Comparison of ENCODE assay signal across 1 cellular context in genomic region chr18:46283268-46283667, GRCh38.
TF ChIP-seq lines count a peak whose summit lies in the region.

No MANE protein-coding gene starts in this region.

TF ChIP-seq in GM23338, 12 proteins besides CTCF, POLR2A, EP300 and RAD21 (continued from another document):
- TF ChIP-seq ZNF462 (CRISPR knock-in tag; IDR thresholded peaks at IDR 0.05) (no peak), EZH2phosphoT487 (IDR thresholded peaks at IDR 0.05; ENCODE audit: unreplicated experiment) (no peak), REST (IDR thresholded peaks at IDR 0.05; ENCODE audit: unreplicated experiment) (no peak), NANOG (IDR thresholded peaks at IDR 0.05; ENCODE audit: borderline replicate concordance) (no peak), ETS1 (IDR thresholded peaks at IDR 0.05) (no peak), POLR2AphosphoS5 (IDR thresholded peaks at IDR 0.05; ENCODE audit: low read depth) (no peak), CREB1 (CRISPR knock-in tag; IDR thresholded peaks at IDR 0.05; ENCODE audit: low read depth) (no peak), ZNF331 (CRISPR knock-in tag; IDR thresholded peaks at IDR 0.05; ENCODE audit: low read depth) (no peak)
